Comparison of ENCODE assay signal across 24 cellular contexts in the genomic region with DNA sequence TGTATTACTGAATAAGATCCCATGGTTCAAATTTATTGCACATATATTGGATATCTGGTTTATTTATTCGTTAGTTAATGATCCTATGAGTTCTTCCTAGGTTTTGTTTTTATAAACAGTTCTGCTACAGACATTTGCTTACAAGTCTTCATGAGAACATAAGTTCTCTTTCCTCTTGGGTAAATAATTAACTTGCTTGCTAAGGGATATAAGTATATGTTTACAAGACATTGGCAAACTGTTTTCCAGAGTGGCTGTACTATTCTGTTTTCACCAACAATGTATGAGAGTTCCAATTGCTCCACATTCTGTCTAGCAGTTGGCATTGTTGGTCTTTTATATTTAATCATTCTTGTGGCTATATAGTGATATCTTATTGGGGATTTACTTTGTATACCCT.
DNase-seq lines count a peak whose midpoint lies in the region; ATAC-seq, FAIRE-seq and TF ChIP-seq lines count a peak whose summit lies in the region.
"Had no signal": no experiment of that assay in that cellular context is flagged by ENCODE, and none has a peak within 500 bp of the region (broad histone marks: within the 10 kb centered on the region; RNA-seq: fewer than 3 reads in every experiment).

No MANE protein-coding gene starts in this region.

- DNase-seq in A549 (ENCODE audit: low read depth in 1 of 2, low spot score in 1 of 2) (peak in 1 of 2 experiments; percentile 6), DMS53 (lab: John Stamatoyannopoulos, UW) (peak; percentile 38), LNCaP clone FGC (ENCODE audit: low read depth) (peak; percentile 65), kidney tubule cell (ENCODE audit: low spot score) (peak; percentile 14), urothelium cell line (ENCODE audit: low spot score) (no peak)
- DNase-seq: BE2C; CD8-positive, alpha-beta memory T cell; NCI-H1092; NCI-H1417 treated with DMSO at 0.1 percent for 48 hours; NCI-H187; NCI-H2081 treated with DMSO at 0.1 percent for 48 hours; NCI-H2171; NCI-H345; NCI-H510A treated with DMSO at 0.1 percent for 48 hours; NCI-H748 treated with DMSO at 0.1 percent for 48 hours; SK-N-SH; SW 1271; T-helper 17 cell had no signal

- POLR2A ChIA-PET in A549 (lab: Yijun Ruan, JAX) = no interaction called here

- TF ChIP-seq EP300 in A549 (IDR thresholded peaks at IDR 0.05) = no peak

- H3K4me2 ChIP-seq in A549 = peak overlapping the region; percentile 52
- H3K4me2 ChIP-seq: KMS-11, SK-N-SH had no signal

- FAIRE-seq in A549 (lab: Jason Lieb, UNC) = no peak
- FAIRE-seq in urothelium cell line (lab: Jason Lieb, UNC) = no peak
- FAIRE-seq: G401.6, H1 had no signal

- H3K4me3 ChIP-seq in A549 (peak overlapping the region; percentile 5; the same call in 1 of the 3 replicates), LNCaP clone FGC (ENCODE audit: low read depth, low read length) (no peak overlapping the region)

- ATAC-seq in A549 (no peak), HG03520 (IDR thresholded peaks at IDR 0.05; ENCODE audit: unreplicated experiment) (no peak), HG03565 (IDR thresholded peaks at IDR 0.05; ENCODE audit: unreplicated experiment) (no peak)
- ATAC-seq: HCT116, T-helper 17 cell had no signal

- TF ChIP-seq CTCF in A549 (IDR thresholded peaks at IDR 0.05) (no peak), LNCaP clone FGC (IDR thresholded peaks at IDR 0.05; ENCODE audit: control insufficient read depth, extremely low read depth, insufficient read depth) (no peak)

- no peak for TF ChIP-seq RAD21 in A549 (conservative IDR thresholded peaks at IDR 0.05 in 1 of 2, IDR thresholded peaks at IDR 0.05 in 1 of 2)

- 3% methylated on average over 1 of the region's 1 CpG for WGBS in A549 (ENCODE audit: missing lambda C conversion rate)

- no peak overlapping the region for H3K27ac ChIP-seq in A549
- H3K27ac ChIP-seq: KMS-11 had no signal

- H3K4me1 ChIP-seq in A549 = 0 out of 3 replicates have a peak, but pooled peaks cover 5% of the 10 kb centered on the region
- H3K4me1 ChIP-seq: BE2C had no signal

- no peak for TF ChIP-seq POLR2A in A549 (IDR thresholded peaks at IDR 0.05; ENCODE audit: low read length)

- no peaks in the 10 kb centered on the region for H3K9me3 ChIP-seq in A549
- H3K9me3 ChIP-seq: BE2C, SK-N-SH had no signal

- CTCF ChIA-PET in A549 (lab: Yijun Ruan, JAX) = no interaction called here

TF ChIP-seq in A549, 52 proteins besides CTCF, POLR2A, EP300 and RAD21:
- no peak for TF ChIP-seq ZSCAN20 (CRISPR knock-in tag; IDR thresholded peaks at IDR 0.05)
- no peak for TF ChIP-seq ZC3H11A (IDR thresholded peaks at IDR 0.05)
- no peak for TF ChIP-seq E2F6 (IDR thresholded peaks at IDR 0.05; ENCODE audit: borderline replicate concordance, low read depth)
- no peak for TF ChIP-seq HDAC2 (IDR thresholded peaks at IDR 0.05)
- no peak for TF ChIP-seq CHD2 (IDR thresholded peaks at IDR 0.05; ENCODE audit: low read length, partially characterized antibody)
- no peak for TF ChIP-seq RCOR1 (IDR thresholded peaks at IDR 0.05; ENCODE audit: low read depth, low read length)
- no peak for TF ChIP-seq FOSB (CRISPR knock-in tag; IDR thresholded peaks at IDR 0.05)
- no peak for TF ChIP-seq BHLHE40 (IDR thresholded peaks at IDR 0.05; ENCODE audit: low read depth, low read length)
TF ChIP-seq in A549: peak in this region for 0.
